8 cellular contexts compared by ENCODE assay signal in the genomic region with DNA sequence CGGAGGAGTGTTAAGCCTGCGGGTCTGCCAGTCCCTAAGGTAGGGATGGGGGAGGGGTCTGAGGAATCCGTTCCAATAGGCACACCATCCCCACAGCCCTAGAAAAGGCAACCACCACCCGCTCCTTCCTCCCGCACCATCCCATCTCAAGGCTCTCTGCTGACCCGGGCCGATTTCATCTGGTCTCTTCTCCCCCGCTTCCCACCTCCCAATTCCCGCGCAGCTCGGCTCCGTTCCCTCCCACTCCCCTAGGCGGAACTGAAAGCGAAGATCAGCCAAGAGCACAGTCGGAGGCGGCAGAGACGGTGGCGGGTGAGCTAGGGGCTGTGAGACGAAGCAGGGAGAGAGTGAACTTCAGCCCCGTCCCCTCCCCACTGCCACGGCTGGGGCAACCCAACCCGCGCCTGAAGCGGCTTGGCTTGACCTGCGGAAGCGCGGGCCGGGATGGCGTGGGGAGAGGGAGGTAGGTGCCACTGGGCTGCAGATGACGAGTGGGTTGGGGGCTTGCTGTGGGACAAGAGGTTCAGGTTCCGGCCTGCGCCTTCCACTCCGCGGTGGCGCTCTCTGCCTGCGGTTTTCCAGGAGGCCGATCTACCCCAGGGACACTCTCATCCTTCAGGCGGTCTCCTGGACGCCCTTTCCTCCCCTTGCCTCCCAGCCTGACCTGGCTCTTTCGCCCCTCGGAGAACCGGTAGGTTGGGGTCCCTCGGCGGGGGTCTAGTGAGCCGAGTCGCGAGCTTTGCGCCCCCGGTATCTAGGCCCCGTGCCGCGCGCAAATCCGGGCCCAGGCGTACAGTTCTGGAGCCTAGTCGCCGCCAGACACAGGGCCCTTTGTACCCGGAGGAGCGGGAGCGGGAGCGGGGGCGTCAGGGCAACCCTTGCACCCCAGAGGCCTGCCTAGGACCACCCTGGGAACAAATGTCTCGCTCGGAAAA. TPM values are rescaled to one million over a fixed set of nuclear protein-coding genes. Genes with fewer than 3 reads are reported as not detected.
DNase-seq lines count a peak whose midpoint lies in the region; ATAC-seq and TF ChIP-seq lines count a peak whose summit lies in the region.

TSS of gene NLGN4Y (plus strand) at position 284 of the 935 bp plus-strand sequence. CDS start 97,591 bp downstream, outside the sequence.

- H3K36me3 Mint-ChIP-seq in chondrocyte (ENCODE audit: low read depth), result no peaks in the 10 kb centered on the region

- WGBS in lower leg skin, 2 donors, result 1% methylated on average over 21 of the region's 64 CpGs; no CpG with 5 or more reads in 1 of the 2 donors

- peak; percentile 69 for ATAC-seq in HG03039 (IDR thresholded peaks at IDR 0.05; ENCODE audit: unreplicated experiment)
- no peak for ATAC-seq in HG03025 (IDR thresholded peaks at IDR 0.05; ENCODE audit: low FRiP score, unreplicated experiment)

- intact Hi-C loops in lower leg skin (cut with DNase I; ENCODE audit: low total_unique reads), result no loop called here

- peak within 1 kb of the TSS; percentile 40 for H3K4me3 ChIP-seq in lower leg skin (ENCODE audit: low read depth, poor library complexity, severe bottlenecking)

- no peaks in the 10 kb centered on the region for H3K9me3 Mint-ChIP-seq in chondrocyte (ENCODE audit: low read depth)

- TF ChIP-seq POLR2A in lower leg skin (IDR thresholded peaks at IDR 0.05), result no peak

- no peaks in the 10 kb centered on the region for H3K4me1 Mint-ChIP-seq in chondrocyte (ENCODE audit: low read depth)

- H3K4me3 Mint-ChIP-seq in chondrocyte (ENCODE audit: unreplicated experiment), result no peak within 1 kb of the TSS

- H3K27me3 Mint-ChIP-seq in chondrocyte (ENCODE audit: low read depth), result no peaks in the 10 kb centered on the region

- TF ChIP-seq CTCF in lower leg skin (IDR thresholded peaks at IDR 0.05) (no peak), chondrocyte (IDR thresholded peaks at IDR 0.05) (no peak)

- no peak within 1 kb of the TSS for H3K27ac Mint-ChIP-seq in chondrocyte (ENCODE audit: unreplicated experiment)

- peak; percentile 11 for DNase-seq in ELR (ENCODE audit: low read depth)
- DNase-seq in activated effector memory CD4-positive, alpha-beta T cell treated with anti-CD3 and anti-CD28 coated beads, Interleukin-2, amount 50 U/mL, for 16 hours, result peak; percentile 71
- no peak for DNase-seq in lower leg skin (ENCODE audit: low spot score in 2 of 2)
- DNase-seq in chondrocyte (ENCODE audit: low spot score), result no peak
- no peak for DNase-seq in NCI-H187 (lab: John Stamatoyannopoulos, UW)
- DNase-seq in NCI-H1694 (lab: John Stamatoyannopoulos, UW), result no peak

RNA-seq across cellular contexts. Expression of gene NLGN4Y, which starts in this region (rescaled TPM):
- total RNA-seq in lower leg skin, result 10 to 100 TPM in 2 of 4 donors, not detected in 2; 12.4 to 19.7 TPM
- total RNA-seq in chondrocyte, result not detected in 3 replicates

Comparison
In these comparisons a context has a peak if more than half of its experiments do, and no peak if none do; other contexts are left out.
1. DNase-seq: peak in ELR (single experiment) and activated effector memory CD4-positive, alpha-beta T cell treated with anti-CD3 and anti-CD28 coated beads, Interleukin-2, amount 50 U/mL, for 16 hours (single experiment); none in lower leg skin (0 of 2), chondrocyte (single experiment), NCI-H187 (0 of 2) and NCI-H1694 (single experiment).